ENCODE assay signal across 17 cellular contexts in genomic region chr12:109740694-109741245, GRCh38. TPM values are rescaled to one million over a fixed set of nuclear protein-coding genes. Genes with fewer than 3 reads are reported as not detected.
DNase-seq lines count a peak whose midpoint lies in the region; ATAC-seq, FAIRE-seq and TF ChIP-seq lines count a peak whose summit lies in the region.
"Had no signal": no experiment of that assay in that cellular context is flagged by ENCODE, and none has a peak within 500 bp of the region (broad histone marks: within the 10 kb centered on the region; RNA-seq: fewer than 3 reads in every experiment).

No MANE protein-coding gene starts in this region.

- peak in 2 of 3 donors; percentile 22 to 28 for DNase-seq in Peyer's patch
- peak; percentile 1 to 10 (median 6) for DNase-seq in body of pancreas
- DNase-seq in kidney, result peak; percentile 42
- peak; percentile 4 to 35 for DNase-seq in psoas muscle
- no peak for DNase-seq in effector CD4-positive, alpha-beta T cell
- no peak for DNase-seq in OCI-M1 (lab: John Stamatoyannopoulos, UW)
- DNase-seq in LoVo (ENCODE audit: low spot score), result no peak
- DNase-seq: activated CD8-positive, alpha-beta memory T cell treated with anti-CD3 and anti-CD28 coated beads, Interleukin-2, amount 10 ng/mL, durations not matched to agents 7 days and 5 days; immature natural killer cell; mesenchymal stem cell; NCI-H2029 treated with DMSO at 0.1 percent for 48 hours; NCI-H524; SIG-M5; stimulated activated CD4-positive, alpha-beta T cell treated with anti-CD3 and anti-CD28 coated beads, Interleukin-2, amount 100 ng/mL, for 24 hours had no signal

- intact Hi-C loops in body of pancreas (cut with DNase I) (no loop called here), kidney (cut with DNase I) (no loop called here), psoas muscle (cut with DNase I) (no loop called here)

- WGBS in body of pancreas, 2 donors, result 67 to 70% methylated on average over 10 of the region's 10 CpGs
- 88 to 93% (median 91%) methylated on average over 10 of the region's 10 CpGs for WGBS in psoas muscle, 3 donors

- FAIRE-seq in kidney (lab: Jason Lieb, UNC), result no peak

- no peak overlapping the region for H3K9ac ChIP-seq in kidney (ENCODE audit: low read length in 2 of 2)
- H3K9ac ChIP-seq: neural progenitor cell had no signal

- H3K27me3 ChIP-seq in Peyer's patch (no peaks in the 10 kb centered on the region), body of pancreas (no peaks in the 10 kb centered on the region), psoas muscle (ENCODE audit: insufficient read depth in 3 of 3, low read length in 2 of 3) (no peaks in the 10 kb centered on the region)

- TF ChIP-seq POLR2A in Peyer's patch (IDR thresholded peaks at IDR 0.05) (no peak), body of pancreas (IDR thresholded peaks at IDR 0.05) (no peak)

- peaks cover 0 to 42% (median 0%) of the 10 kb centered on the region in 4 donors for H3K4me1 ChIP-seq in Peyer's patch
- peaks cover 86% of the 10 kb centered on the region for H3K4me1 ChIP-seq in body of pancreas
- H3K4me1 ChIP-seq in kidney (ENCODE audit: control insufficient read depth in 1 of 2, insufficient read depth in 1 of 2, low read depth in 1 of 2, low read length in 2 of 2), result peaks cover 61 to 62% of the 10 kb centered on the region in 2 donors
- no peaks in the 10 kb centered on the region for H3K4me1 ChIP-seq in psoas muscle

- H3K36me3 ChIP-seq in Peyer's patch (no peaks in the 10 kb centered on the region), body of pancreas (replicated peaks in 1 of 2; ENCODE audit: insufficient read depth in 1 of 2, low read depth in 2 of 2) (no peaks in the 10 kb centered on the region), kidney (ENCODE audit: control insufficient read depth in 1 of 2, insufficient read depth in 2 of 2, low read length in 2 of 2) (no peaks in the 10 kb centered on the region), psoas muscle (ENCODE audit: insufficient read depth in 1 of 2, low read depth in 1 of 2) (no peaks in the 10 kb centered on the region)
- H3K36me3 ChIP-seq: neural progenitor cell had no signal

- ATAC-seq in body of pancreas (no peak), psoas muscle (no peak), HG02610 (IDR thresholded peaks at IDR 0.05; ENCODE audit: unreplicated experiment) (no peak)
- ATAC-seq: activated CD4-positive, CD25-positive, alpha-beta regulatory T cell treated with anti-CD3 and anti-CD28 coated beads, Interleukin-2, amount 50 U/mL, for 24 hours; activated CD8-positive, alpha-beta memory T cell treated with anti-CD3 and anti-CD28 coated beads, Interleukin-2, amount 10 ng/mL, durations not matched to agents 7 days and 5 days had no signal

- H3K27ac ChIP-seq in Peyer's patch, result peak overlapping the region in 1 of 4 donors; percentile 5
- peak overlapping the region in 3 of 4 donors; percentile 65 to 70 (median 67) for H3K27ac ChIP-seq in body of pancreas
- H3K27ac ChIP-seq in kidney (ENCODE audit: low read depth in 2 of 2, low read length in 2 of 2), result no peak overlapping the region
- no peak overlapping the region for H3K27ac ChIP-seq in psoas muscle
- H3K27ac ChIP-seq: neural progenitor cell had no signal

- H3K9me3 ChIP-seq in Peyer's patch (no peaks in the 10 kb centered on the region), body of pancreas (no peaks in the 10 kb centered on the region), kidney (ENCODE audit: control insufficient read depth in 1 of 2, low read length in 2 of 2) (no peaks in the 10 kb centered on the region), psoas muscle (no peaks in the 10 kb centered on the region)

- H3K4me3 ChIP-seq in Peyer's patch (no peak overlapping the region), body of pancreas (no peak overlapping the region), kidney (ENCODE audit: low read length in 2 of 2) (no peak overlapping the region), psoas muscle (no peak overlapping the region)
- H3K4me3 ChIP-seq: neural progenitor cell had no signal

- TF ChIP-seq CTCF in Peyer's patch (IDR thresholded peaks at IDR 0.05), result no peak
- TF ChIP-seq CTCF in body of pancreas (IDR thresholded peaks at IDR 0.05), result no peak
- TF ChIP-seq CTCF in kidney (IDR thresholded peaks at IDR 0.05; ENCODE audit: borderline replicate concordance, extremely low read depth, insufficient read depth), result no peak
- TF ChIP-seq CTCF in psoas muscle (IDR thresholded peaks at IDR 0.05), result no peak

RNA-seq across cellular contexts. Expression of gene FAM222A, which starts 27.1 kb away (rescaled TPM):
- 10 to 100 TPM in 1 of 4 donors, 1 to 10 TPM in 3; 3.9 to 26.1 (median 7.0) TPM for total RNA-seq in Peyer's patch
- 10 to 100 TPM in 1 of 2 donors, 1 to 10 TPM in 1; 8.0 to 16.2 TPM for total RNA-seq in body of pancreas
- 3.7 TPM for total RNA-seq in kidney
- 12.5 TPM for polyA plus RNA-seq in kidney (ENCODE audit: insufficient read depth, low read depth, low replicate concordance)
- 1 to 10 TPM; 1.8 to 6.1 (median 5.5) TPM for total RNA-seq in psoas muscle
- 10 to 100 TPM in 1 of 3 donors, 1 to 10 TPM in 1, under 1 TPM in 1; 0.59 to 15.8 (median 3.3) TPM for polyA plus RNA-seq in psoas muscle

Comparison
In these comparisons a context has a peak if more than half of its experiments do, and no peak if none do; other contexts are left out.
1. DNase-seq: peak in Peyer's patch (2 of 3), body of pancreas (4 of 4), kidney (single experiment) and psoas muscle (2 of 2); none in effector CD4-positive, alpha-beta T cell (single experiment), OCI-M1 (single experiment) and LoVo (single experiment).
2. H3K27ac ChIP-seq: peak in body of pancreas (3 of 4); none in kidney (0 of 2) and psoas muscle (single experiment).